ENCODE assay signal across 1 cellular context in genomic region chr2:182360012-182360662, GRCh38.
TF ChIP-seq lines count a peak whose summit lies in the region.

No MANE protein-coding gene starts in this region.

TF ChIP-seq in GM23338, 12 proteins besides CTCF, POLR2A, EP300 and RAD21 (continued from another document):
- TF ChIP-seq ZNF462 (CRISPR knock-in tag; IDR thresholded peaks at IDR 0.05): no peak
- no peak for TF ChIP-seq NANOG (IDR thresholded peaks at IDR 0.05; ENCODE audit: borderline replicate concordance)
